In genomic region chr2:6832995-6833604, GRCh38 we compare ENCODE assay signal across 1 cellular context.
TF ChIP-seq lines count a peak whose summit lies in the region.

No MANE protein-coding gene starts in this region.

TF ChIP-seq in K562, 482 proteins besides CTCF, POLR2A, EP300 and RAD21 (continued from another document and continues in another):
- TF ChIP-seq ZNF318 (IDR thresholded peaks at IDR 0.05; ENCODE audit: borderline replicate concordance in 1 of 2, low read depth in 1 of 2) (peak in 1 of 2 experiments; percentile 75; a peak in 2 of 4 replicates), NFE2 (IDR thresholded peaks at IDR 0.05; ENCODE audit: low read depth) (no peak), RFX5 (IDR thresholded peaks at IDR 0.05; ENCODE audit: low read depth, low read length) (no peak), SMARCE1 (IDR thresholded peaks at IDR 0.05) (no peak), FOXM1 (IDR thresholded peaks at IDR 0.05; ENCODE audit: low read depth) (peak; percentile 54; the same call in 1 of the 2 replicates), FOXM1 (CRISPR knock-in tag; IDR thresholded peaks at IDR 0.05; ENCODE audit: low read depth) (no peak), TAF9B (IDR thresholded peaks at IDR 0.05; ENCODE audit: partially characterized antibody) (peak; percentile 32), PRMT5 (CRISPR knock-in tag; IDR thresholded peaks at IDR 0.05) (no peak), ZBTB40 (IDR thresholded peaks at IDR 0.05) (peak; percentile 58; the same call in 1 of the 2 replicates), ZBTB40 (CRISPR knock-in tag; IDR thresholded peaks at IDR 0.05) (no peak), CSDE1 (IDR thresholded peaks at IDR 0.05) (no peak), NONO (IDR thresholded peaks at IDR 0.05; ENCODE audit: low read depth in 2 of 2, low read length in 1 of 2) (no peak), CREB1 (IDR thresholded peaks at IDR 0.05) (no peak), CREB1 (CRISPR knock-in tag; IDR thresholded peaks at IDR 0.05) (no peak), CHD4 (IDR thresholded peaks at IDR 0.05; ENCODE audit: insufficient read depth, insufficient replicate concordance, low read depth, low read length, poor library complexity, severe bottlenecking) (no peak), CHD1 (IDR thresholded peaks at IDR 0.05; ENCODE audit: low read length) (no peak), CREB3L1 (IDR thresholded peaks at IDR 0.05; ENCODE audit: borderline replicate concordance, low read depth) (no peak), ARID4B (CRISPR knock-in tag; IDR thresholded peaks at IDR 0.05) (no peak), CTBP1 (IDR thresholded peaks at IDR 0.05; ENCODE audit: borderline replicate concordance) (no peak), ELF1 (tag; IDR thresholded peaks at IDR 0.05) (no peak), U2AF2 (optimal IDR thresholded peaks at IDR 0.05; ENCODE audit: low read depth, low read length) (no peak), ZEB2 (IDR thresholded peaks at IDR 0.05) (no peak), RBM25 (IDR thresholded peaks at IDR 0.05; ENCODE audit: low read depth, low read length, severe bottlenecking) (no peak), ZNF512 (tag; IDR thresholded peaks at IDR 0.05) (peak; percentile 77), ZBTB9 (CRISPR knock-in tag; IDR thresholded peaks at IDR 0.05) (no peak), ZKSCAN8 (CRISPR knock-in tag; IDR thresholded peaks at IDR 0.05) (no peak)
